Comparison of ENCODE assay signal across 12 cellular contexts in the genomic region with DNA sequence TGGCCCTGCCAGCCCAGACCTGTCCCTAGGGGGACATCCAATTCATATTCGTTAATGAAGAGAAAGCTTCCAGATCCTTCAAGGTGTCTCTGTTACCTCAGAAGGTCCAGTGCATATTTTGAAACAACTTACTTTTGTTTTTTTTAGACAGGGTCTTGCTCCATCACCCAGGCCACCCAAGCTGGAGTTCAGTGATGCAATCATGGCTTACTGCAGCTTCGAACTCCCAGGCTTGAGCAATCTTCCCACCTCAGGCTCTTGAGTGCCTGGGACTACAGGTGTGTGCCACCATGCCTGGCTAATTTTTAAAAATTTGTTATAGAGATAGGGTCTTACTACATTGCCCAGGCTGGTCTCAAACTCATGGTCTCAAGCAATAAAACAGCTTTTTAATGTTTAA. TPM values are rescaled to one million over a fixed set of nuclear protein-coding genes. Genes with fewer than 3 reads are reported as not detected.
DNase-seq lines count a peak whose midpoint lies in the region; ATAC-seq and TF ChIP-seq lines count a peak whose summit lies in the region.
"Had no signal": no experiment of that assay in that cellular context is flagged by ENCODE, and none has a peak within 500 bp of the region (broad histone marks: within the 10 kb centered on the region; RNA-seq: fewer than 3 reads in every experiment).

No MANE protein-coding gene starts in this region.

- no peak for DNase-seq in Calu3
- DNase-seq in amniotic epithelial cell (ENCODE audit: low read depth): peak; percentile 35
- no peak for DNase-seq in stimulated activated CD4-positive, alpha-beta T cell treated with anti-CD3 and anti-CD28 coated beads, Interleukin-15, amount 100 ng/mL, for 24 hours
- DNase-seq in SKM-1 (lab: John Stamatoyannopoulos, UW; ENCODE audit: unreplicated experiment): no peak
- DNase-seq in activated CD4-positive, alpha-beta memory T cell treated with anti-CD3 and anti-CD28 coated beads, Interleukin-2, amount 10 ng/mL, durations not matched to agents 7 days and 5 days: no peak
- DNase-seq in left colon: no peak
- DNase-seq: NCI-H2171 treated with DMSO at 0.1 percent for 48 hours, OCI-M1 had no signal

- H3K27me3 ChIP-seq in mucosa of stomach (ENCODE audit: control insufficient read depth, insufficient read depth, low read length): no peaks in the 10 kb centered on the region

- peaks cover 15% of the 10 kb centered on the region for H3K36me3 Mint-ChIP-seq in Calu3 (ENCODE audit: insufficient read depth, unreplicated experiment)
- H3K36me3 Mint-ChIP-seq in activated CD4-positive, alpha-beta memory T cell treated with anti-CD3 and anti-CD28 coated beads, Interleukin-2, amount 10 ng/mL, durations not matched to agents 7 days and 5 days (ENCODE audit: low read depth): no peaks in the 10 kb centered on the region

- peak overlapping the region; percentile 73 for H3K27ac Mint-ChIP-seq in Calu3 (ENCODE audit: unreplicated experiment)
- H3K27ac Mint-ChIP-seq in activated CD4-positive, alpha-beta memory T cell treated with anti-CD3 and anti-CD28 coated beads, Interleukin-2, amount 10 ng/mL, durations not matched to agents 7 days and 5 days: no peak overlapping the region

- H3K9ac ChIP-seq in mucosa of stomach (ENCODE audit: low read length): peak overlapping the region; percentile 52

- TF ChIP-seq RAD21 in Ishikawa (IDR thresholded peaks at IDR 0.05; ENCODE audit: low read depth): no peak

- no peak overlapping the region for H3K4me3 ChIP-seq in mucosa of stomach (ENCODE audit: low read length)
- H3K4me3 ChIP-seq: HAP-1, K562 had no signal

- no peaks in the 10 kb centered on the region for H3K27me3 Mint-ChIP-seq in Calu3 (ENCODE audit: unreplicated experiment)
- peaks cover 13% of the 10 kb centered on the region for H3K27me3 Mint-ChIP-seq in activated CD4-positive, alpha-beta memory T cell treated with anti-CD3 and anti-CD28 coated beads, Interleukin-2, amount 10 ng/mL, durations not matched to agents 7 days and 5 days

- H3K4me1 Mint-ChIP-seq in Calu3 (ENCODE audit: low read depth, unreplicated experiment): peaks cover 52% of the 10 kb centered on the region
- H3K4me1 Mint-ChIP-seq in activated CD4-positive, alpha-beta memory T cell treated with anti-CD3 and anti-CD28 coated beads, Interleukin-2, amount 10 ng/mL, durations not matched to agents 7 days and 5 days: peaks cover 4% of the 10 kb centered on the region

- POLR2A ChIA-PET in activated CD4-positive, alpha-beta memory T cell treated with anti-CD3 and anti-CD28 coated beads, Interleukin-2, amount 10 ng/mL, durations not matched to agents 7 days and 5 days (lab: Charles Lee): no interaction called here

- H3K9me3 ChIP-seq in mucosa of stomach (ENCODE audit: control insufficient read depth, low read length): no peaks in the 10 kb centered on the region
- H3K9me3 ChIP-seq: HAP-1 had no signal

- intact Hi-C loops in Calu3 (cut with micrococcal nuclease; ENCODE audit: unreplicated experiment): loop anchor here (5.0 kb wide), 1 partner anchor 191 kb away; no protein-coding TSS in a partner anchor
- intact Hi-C loops in left colon (cut with DNase I, micrococcal nuclease): loop anchor here in 1 of 2 donors (10.0 kb wide), 1 partner anchor 53 kb away; the partner anchor contains the start of gene B4GALNT3

- peaks cover 81% of the 10 kb centered on the region for H3K4me1 ChIP-seq in mucosa of stomach (ENCODE audit: control insufficient read depth, insufficient read depth, low read length)
- H3K4me1 ChIP-seq: HAP-1 had no signal

- TF ChIP-seq CTCF in Calu3 (IDR thresholded peaks at IDR 0.05; ENCODE audit: unreplicated experiment): no peak

- H3K4me3 Mint-ChIP-seq in Calu3 (ENCODE audit: low read depth, unreplicated experiment): peak overlapping the region; percentile 51
- no peak overlapping the region for H3K4me3 Mint-ChIP-seq in activated CD4-positive, alpha-beta memory T cell treated with anti-CD3 and anti-CD28 coated beads, Interleukin-2, amount 10 ng/mL, durations not matched to agents 7 days and 5 days

- BruUV-seq in Calu3 (replicated peaks; lab: Mats Ljungman, UMichigan): no TSS peak

- CTCF ChIA-PET in Calu3 (lab: Charles Lee): interaction anchor here (0.7 to 3.5 kb wide), 3 partner anchors 30 to 1180 kb away, joined by 3 to 37 read pairs (median 3); no protein-coding TSS in a partner anchor
- CTCF ChIA-PET in activated CD4-positive, alpha-beta memory T cell treated with anti-CD3 and anti-CD28 coated beads, Interleukin-2, amount 10 ng/mL, durations not matched to agents 7 days and 5 days (lab: Charles Lee): no interaction called here

- ATAC-seq in left colon: no peak
- ATAC-seq: K562 had no signal

- H3K36me3 ChIP-seq in mucosa of stomach (ENCODE audit: control insufficient read depth, insufficient read depth, low read length): no peaks in the 10 kb centered on the region
- H3K36me3 ChIP-seq: HAP-1 had no signal

- no peak for TF ChIP-seq EP300 in Ishikawa (IDR thresholded peaks at IDR 0.05; ENCODE audit: borderline replicate concordance)

- H3K9me3 Mint-ChIP-seq in Calu3 (ENCODE audit: low read depth, unreplicated experiment): peaks cover 3% of the 10 kb centered on the region
- no peaks in the 10 kb centered on the region for H3K9me3 Mint-ChIP-seq in activated CD4-positive, alpha-beta memory T cell treated with anti-CD3 and anti-CD28 coated beads, Interleukin-2, amount 10 ng/mL, durations not matched to agents 7 days and 5 days

TF ChIP-seq in Ishikawa, 13 proteins besides CTCF, POLR2A, EP300 and RAD21:
- TF ChIP-seq CEBPB (IDR thresholded peaks at IDR 0.05) (peak; percentile 68), NFIC (IDR thresholded peaks at IDR 0.05) (no peak), TAF1 (IDR thresholded peaks at IDR 0.05; ENCODE audit: low read depth) (no peak), YY1 (IDR thresholded peaks at IDR 0.05; ENCODE audit: low read depth) (no peak), ZBTB7A (IDR thresholded peaks at IDR 0.05; ENCODE audit: low read depth) (no peak)
- TF ChIP-seq, protein P1, sequence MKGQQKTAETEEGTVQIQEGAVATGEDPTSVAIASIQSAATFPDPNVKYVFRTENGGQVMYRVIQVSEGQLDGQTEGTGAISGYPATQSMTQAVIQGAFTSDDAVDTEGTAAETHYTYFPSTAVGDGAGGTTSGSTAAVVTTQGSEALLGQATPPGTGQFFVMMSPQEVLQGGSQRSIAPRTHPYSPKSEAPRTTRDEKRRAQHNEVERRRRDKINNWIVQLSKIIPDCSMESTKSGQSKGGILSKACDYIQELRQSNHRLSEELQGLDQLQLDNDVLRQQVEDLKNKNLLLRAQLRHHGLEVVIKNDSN (IDR thresholded peaks at IDR 0.05): no peak

RNA-seq across cellular contexts. Expression of gene B4GALNT3, which starts 48.4 kb away (rescaled TPM):
- 15.9 and 19.3 TPM in 2 replicates for total RNA-seq in Calu3 (2022)
- under 1 TPM; 0.68 to 0.88 TPM for total RNA-seq in activated CD4-positive, alpha-beta memory T cell treated with anti-CD3 and anti-CD28 coated beads, Interleukin-2, amount 10 ng/mL, durations not matched to agents 7 days and 5 days
- 100 to 1,000 TPM; 131 to 143 TPM for total RNA-seq in left colon
